ENCODE assay signal across 8 cellular contexts in the genomic region with DNA sequence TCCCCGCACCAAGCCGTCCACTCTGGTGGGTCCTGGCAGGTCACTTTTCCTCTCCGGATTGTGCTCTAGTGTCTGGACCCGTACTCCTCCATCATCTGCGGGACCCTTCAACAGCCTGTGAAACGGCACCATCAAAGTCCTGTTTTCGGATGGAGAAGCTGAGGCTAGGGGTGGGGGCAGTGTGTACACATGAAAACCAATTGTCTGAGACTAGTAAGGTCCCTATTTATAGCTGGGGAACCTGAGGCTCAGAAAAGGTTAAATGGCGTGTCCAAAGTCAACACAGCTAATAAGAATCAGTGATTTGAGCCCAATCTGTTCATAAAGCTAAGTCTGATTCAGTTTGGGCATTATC. TPM values are rescaled to one million over a fixed set of nuclear protein-coding genes. Genes with fewer than 3 reads are reported as not detected.
DNase-seq lines count a peak whose midpoint lies in the region; TF ChIP-seq lines count a peak whose summit lies in the region.

No MANE protein-coding gene starts in this region.

- H3K27me3 Mint-ChIP-seq in CD4-positive, alpha-beta memory T cell = peaks cover 5% of the 10 kb centered on the region in 2 donors

- no peak for TF ChIP-seq POLR2A in esophagus squamous epithelium (IDR thresholded peaks at IDR 0.05)

- no peak overlapping the region for H3K4ac ChIP-seq in trophoblast cell (ENCODE audit: low read depth, low read length)

- H3K27ac Mint-ChIP-seq in CD4-positive, alpha-beta memory T cell = peak overlapping the region in 1 of 7 donors; percentile 43

- no peaks in the 10 kb centered on the region for H3K27me3 ChIP-seq in CD4-positive, alpha-beta memory T cell (ENCODE audit: insufficient read depth, low read length)
- no peaks in the 10 kb centered on the region for H3K27me3 ChIP-seq in OCI-LY1 (ENCODE audit: insufficient read depth, low read length)
- H3K27me3 ChIP-seq in esophagus squamous epithelium = peaks cover 0 to 43% (median 0%) of the 10 kb centered on the region in 4 donors
- H3K27me3 ChIP-seq in trophoblast cell (ENCODE audit: insufficient read depth, low read length) = no peaks in the 10 kb centered on the region
- no peaks in the 10 kb centered on the region for H3K27me3 ChIP-seq in SJCRH30

- H3K9me3 Mint-ChIP-seq in CD4-positive, alpha-beta memory T cell = no peaks in the 10 kb centered on the region

- no peaks in the 10 kb centered on the region for H3K9me3 ChIP-seq in CD4-positive, alpha-beta memory T cell (ENCODE audit: control insufficient read depth in 1 of 2, low read length in 2 of 2)
- H3K9me3 ChIP-seq in OCI-LY1 (ENCODE audit: low read length) = no peaks in the 10 kb centered on the region
- H3K9me3 ChIP-seq in esophagus squamous epithelium = no peaks in the 10 kb centered on the region
- H3K9me3 ChIP-seq in trophoblast cell (ENCODE audit: insufficient read depth, low read depth, low read length) = peaks cover 2% of the 10 kb centered on the region
- no peaks in the 10 kb centered on the region for H3K9me3 ChIP-seq in SJCRH30 (replicated peaks)

- H2AFZ ChIP-seq in OCI-LY1 (ENCODE audit: low read length) = no peak overlapping the region
- H2AFZ ChIP-seq in trophoblast cell (ENCODE audit: insufficient read depth, low read length, poor library complexity) = peak overlapping the region; percentile 10

- no peaks in the 10 kb centered on the region for H3F3A ChIP-seq in OCI-LY1 (ENCODE audit: insufficient read depth, low read length)

- no peaks in the 10 kb centered on the region for H4K20me1 ChIP-seq in OCI-LY1 (ENCODE audit: insufficient read depth, low read length)

- DNase-seq in CD4-positive, alpha-beta memory T cell = no peak
- DNase-seq in esophagus squamous epithelium (lab: John Stamatoyannopoulos, UW) = no peak
- DNase-seq in trophoblast cell = no peak
- DNase-seq in NCI-H1092 (lab: John Stamatoyannopoulos, UW) = no peak
- DNase-seq in H4 (ENCODE audit: low spot score) = no peak
- DNase-seq in SJCRH30 = no peak
- DNase-seq in stimulated activated CD4-positive, alpha-beta T cell treated with anti-CD3 and anti-CD28 coated beads, Interleukin-2, amount 100 ng/mL, for 48 hours = no peak

- H3K23ac ChIP-seq in trophoblast cell (ENCODE audit: low read length) = no peak overlapping the region

- H3K36me3 Mint-ChIP-seq in CD4-positive, alpha-beta memory T cell = no peaks in the 10 kb centered on the region

- WGBS in esophagus squamous epithelium, 2 donors = 32 to 40% methylated on average over 1 to 8 of the region's 8 CpGs
- WGBS in trophoblast cell (ENCODE audit: extremely low coverage, insufficient coverage, insufficient read length) = no CpG with 5 or more reads among the region's 8 CpGs

- H3K9me2 ChIP-seq in OCI-LY1 (ENCODE audit: low read depth, low read length) = no peaks in the 10 kb centered on the region

- CTCF ChIA-PET in CD4-positive, alpha-beta memory T cell (lab: Charles Lee; ENCODE audit: partially characterized antibody) = interaction anchor here (2.7 kb wide), 1 partner anchor 9 kb away, joined by 6 read pairs; no protein-coding TSS in a partner anchor

- H3K27ac ChIP-seq in CD4-positive, alpha-beta memory T cell (ENCODE audit: low read depth, low read length) = no peak overlapping the region
- H3K27ac ChIP-seq in OCI-LY1 (ENCODE audit: low read depth, low read length, poor library complexity, severe bottlenecking) (peak overlapping the region; percentile 82), esophagus squamous epithelium (peak overlapping the region; percentile 41 to 89 (median 74)), trophoblast cell (ENCODE audit: low read depth, low read length) (no peak overlapping the region), SJCRH30 (no peak overlapping the region)

- H3K14ac ChIP-seq in trophoblast cell (ENCODE audit: low read length) = peak overlapping the region; percentile 51

- peak overlapping the region; percentile 20 for H2BK12ac ChIP-seq in trophoblast cell (ENCODE audit: low read length)

- H4K12ac ChIP-seq in trophoblast cell (ENCODE audit: low read depth, low read length) = no peak overlapping the region

- peaks cover 11 to 51% (median 20%) of the 10 kb centered on the region in 4 donors for H3K4me1 Mint-ChIP-seq in CD4-positive, alpha-beta memory T cell

- no peak for TF ChIP-seq CTCF in OCI-LY1 (IDR thresholded peaks at IDR 0.05; ENCODE audit: low read length)
- peak in 1 of 6 experiments; percentile 1 for TF ChIP-seq CTCF in esophagus squamous epithelium (IDR thresholded peaks at IDR 0.05)

- no peaks in the 10 kb centered on the region for H3K36me3 ChIP-seq in CD4-positive, alpha-beta memory T cell (ENCODE audit: insufficient read depth, low read length)
- H3K36me3 ChIP-seq in OCI-LY1 (ENCODE audit: insufficient read depth, low read length) (no peaks in the 10 kb centered on the region), esophagus squamous epithelium (no peaks in the 10 kb centered on the region), trophoblast cell (ENCODE audit: control insufficient read depth in 1 of 2, insufficient read depth in 2 of 2, low read length in 2 of 2) (peaks cover 0 to under 1% of the 10 kb centered on the region in 2 experiments), SJCRH30 (no peaks in the 10 kb centered on the region)

- H3K4me1 ChIP-seq in CD4-positive, alpha-beta memory T cell (ENCODE audit: insufficient read depth, low read length) = peaks cover 32% of the 10 kb centered on the region
- H3K4me1 ChIP-seq in OCI-LY1 (ENCODE audit: insufficient read depth, low read length, severe bottlenecking) (peaks cover 84% of the 10 kb centered on the region), esophagus squamous epithelium (peaks cover 12 to 54% (median 27%) of the 10 kb centered on the region in 3 donors), trophoblast cell (ENCODE audit: control insufficient read depth in 1 of 2, insufficient read depth in 2 of 2, low read length in 2 of 2) (peaks cover 24 to 38% of the 10 kb centered on the region in 2 experiments), SJCRH30 (peaks cover 8% of the 10 kb centered on the region)

- H3K79me2 ChIP-seq in OCI-LY1 (ENCODE audit: insufficient read depth, low read length) (no peaks in the 10 kb centered on the region), trophoblast cell (ENCODE audit: control insufficient read depth, insufficient read depth, low read length, poor library complexity) (peaks cover 16% of the 10 kb centered on the region)

- H3K79me1 ChIP-seq in trophoblast cell (ENCODE audit: low read length) = peaks cover 21% of the 10 kb centered on the region

- peak overlapping the region; percentile 23 to 77 (median 74) for H3K4me3 Mint-ChIP-seq in CD4-positive, alpha-beta memory T cell

- peak overlapping the region; percentile 8 for H2BK120ac ChIP-seq in trophoblast cell (ENCODE audit: insufficient read depth, low read length, poor library complexity)

- H3K4me2 ChIP-seq in OCI-LY1 (ENCODE audit: low read length) = peak overlapping the region; percentile 67
- peak overlapping the region; percentile 61 for H3K4me2 ChIP-seq in trophoblast cell (ENCODE audit: low read length)

- no peak overlapping the region for H4K91ac ChIP-seq in trophoblast cell (ENCODE audit: low read depth, low read length)

- H3K4me3 ChIP-seq in CD4-positive, alpha-beta memory T cell (ENCODE audit: low read length in 2 of 2) = peak overlapping the region in 1 of 2 donors; percentile 35
- peak overlapping the region; percentile 61 for H3K4me3 ChIP-seq in OCI-LY1 (ENCODE audit: low read depth, low read length, poor library complexity, severe bottlenecking)
- peak overlapping the region; percentile 33 to 77 (median 52) for H3K4me3 ChIP-seq in esophagus squamous epithelium
- no peak overlapping the region for H3K4me3 ChIP-seq in trophoblast cell (ENCODE audit: low read depth, low read length)
- H3K4me3 ChIP-seq in SJCRH30 = no peak overlapping the region

- POLR2A ChIA-PET in CD4-positive, alpha-beta memory T cell (lab: Charles Lee; ENCODE audit: partially characterized antibody) = no interaction called here

- peak overlapping the region; percentile 17 for H4K8ac ChIP-seq in trophoblast cell (ENCODE audit: low read depth, low read length)

- H2AK5ac ChIP-seq in trophoblast cell (ENCODE audit: low read length) = no peak overlapping the region

- intact Hi-C loops in CD4-positive, alpha-beta memory T cell (cut with micrococcal nuclease) = no loop called here
- intact Hi-C loops in esophagus squamous epithelium (cut with DNase I) = loop anchor here (10.0 kb wide), 1 partner anchor 116 kb away; no protein-coding TSS in a partner anchor

- H2BK5ac ChIP-seq in trophoblast cell (ENCODE audit: low read depth, low read length, poor library complexity) = peak overlapping the region; percentile 14

- no peak overlapping the region for H3K18ac ChIP-seq in trophoblast cell (ENCODE audit: low read length)

- H3K9ac ChIP-seq in OCI-LY1 (ENCODE audit: low read length) (no peak overlapping the region; the same call in 1 of the 2 replicates), trophoblast cell (ENCODE audit: low read length) (no peak overlapping the region)

RNA-seq across cellular contexts. Expression of a gene that starts 0.7 kb away (rescaled TPM):
- under 1 TPM; 0.38 to 0.53 TPM for total RNA-seq in CD4-positive, alpha-beta memory T cell
- polyA plus RNA-seq in CD4-positive, alpha-beta memory T cell = under 1 TPM in 1 of 2 donors, not detected in 1; 0.56 TPM
- total RNA-seq in esophagus squamous epithelium = 10 to 100 TPM in 2 of 4 donors, 1 to 10 TPM in 2; 3.0 to 23.4 (median 8.5) TPM
- 39.7 and 40.3 TPM in 2 replicates for polyA plus RNA-seq in trophoblast cell (2013)
- total RNA-seq in H4 (2014; rRNA removed; shearing (Covaris generic)) = 0.04 and 0.29 TPM in 2 replicates
- 0.15 and 0.30 TPM in 2 replicates for total RNA-seq in SJCRH30 (2014; rRNA removed; shearing (Covaris generic))

Comparison
In these comparisons a context has a peak if more than half of its experiments do, and no peak if none do; other contexts are left out.
1. H3K27ac ChIP-seq: peak in OCI-LY1 (single experiment) and esophagus squamous epithelium (4 of 4); none in CD4-positive, alpha-beta memory T cell (single experiment), trophoblast cell (single experiment) and SJCRH30 (single experiment).
2. H3K4me3 ChIP-seq: peak in OCI-LY1 (single experiment) and esophagus squamous epithelium (4 of 4); none in trophoblast cell (single experiment) and SJCRH30 (single experiment).